In the genomic region with DNA sequence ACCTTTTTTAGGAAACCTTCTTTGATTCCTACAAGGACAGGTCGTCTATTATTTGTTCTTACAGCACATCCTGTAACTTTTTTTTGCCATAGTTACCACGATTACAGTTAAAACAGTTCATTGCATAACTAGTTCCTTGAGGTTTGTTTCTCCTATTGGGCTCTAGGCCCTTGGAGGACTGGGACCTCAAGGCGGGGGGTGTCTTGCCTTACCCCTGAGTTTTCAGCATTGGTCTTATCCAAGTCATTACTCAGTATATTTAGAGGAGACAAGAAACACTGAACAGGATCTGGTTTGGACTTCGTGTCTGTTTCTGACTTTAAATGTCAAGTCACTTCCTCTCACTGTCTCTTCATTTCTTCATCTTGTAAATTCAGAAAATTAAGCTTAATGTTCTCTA, we compare ENCODE assay signal across 20 cellular contexts.
"Had no signal": no experiment of that assay in that cellular context is flagged by ENCODE, and none has a peak within 500 bp of the region (broad histone marks: within the 10 kb centered on the region; RNA-seq: fewer than 3 reads in every experiment).

No MANE protein-coding gene starts in this region.

- H3K27ac Mint-ChIP-seq: dendritic cell treated with granulocyte-macrophage colony-stimulating factor and Interleukin-4, amounts not matched to agents 40 ng/mL and 50 ng/mL, for 4 days; memory B cell; nephron; stimulated activated memory B cell treated with anti-CD40 and anti-IgM and Interleukin-4, amounts not matched to agents 10 μg/mL and 1 μg/mL and 100 μg/mL, for 72 hours; T-helper 2 cell treated with Interferon-gamma antibody and Interleukin-4, amounts not matched to agents 5 μg/mL and 100 μg/mL, for 36 hours had no signal

- H3K9me3 Mint-ChIP-seq: central memory CD8-positive, alpha-beta T cell; dendritic cell treated with granulocyte-macrophage colony-stimulating factor and Interleukin-4, amounts not matched to agents 40 ng/mL and 50 ng/mL, for 4 days; memory B cell; nephron; stimulated activated memory B cell treated with anti-CD40 and anti-IgM and Interleukin-4, amounts not matched to agents 10 μg/mL and 1 μg/mL and 100 μg/mL, for 72 hours; T-helper 2 cell treated with Interferon-gamma antibody and Interleukin-4, amounts not matched to agents 5 μg/mL and 100 μg/mL, for 36 hours had no signal

- H3K4me3 ChIP-seq: adrenal gland, left ventricle myocardium inferior, psoas muscle, right lobe of liver, spleen, transverse colon had no signal

- FAIRE-seq: kidney had no signal

- H3K27me3 ChIP-seq: adrenal gland, right lobe of liver, spleen, transverse colon had no signal

- H3K4me3 Mint-ChIP-seq: central memory CD8-positive, alpha-beta T cell; dendritic cell treated with granulocyte-macrophage colony-stimulating factor and Interleukin-4, amounts not matched to agents 40 ng/mL and 50 ng/mL, for 4 days; memory B cell; nephron; stimulated activated memory B cell treated with anti-CD40 and anti-IgM and Interleukin-4, amounts not matched to agents 10 μg/mL and 1 μg/mL and 100 μg/mL, for 72 hours; T-helper 2 cell treated with Interferon-gamma antibody and Interleukin-4, amounts not matched to agents 5 μg/mL and 100 μg/mL, for 36 hours had no signal

- H3K27ac ChIP-seq: adrenal gland, left ventricle myocardium inferior, psoas muscle, right lobe of liver, transverse colon had no signal

- H3K36me3 ChIP-seq: adrenal gland, left ventricle myocardium inferior, right lobe of liver, spleen, transverse colon had no signal

- ATAC-seq: activated CD4-positive, CD25-positive, alpha-beta regulatory T cell treated with anti-CD3 and anti-CD28 coated beads, Interleukin-2, amount 50 U/mL, for 24 hours; psoas muscle; right lobe of liver; stimulated activated memory B cell treated with anti-CD40 and anti-IgM and Interleukin-4, amounts not matched to agents 10 μg/mL and 1 μg/mL and 100 μg/mL, for 72 hours had no signal

- H3K36me3 Mint-ChIP-seq: memory B cell; stimulated activated memory B cell treated with anti-CD40 and anti-IgM and Interleukin-4, amounts not matched to agents 10 μg/mL and 1 μg/mL and 100 μg/mL, for 72 hours had no signal

- H3K4me1 Mint-ChIP-seq: central memory CD8-positive, alpha-beta T cell; nephron; stimulated activated memory B cell treated with anti-CD40 and anti-IgM and Interleukin-4, amounts not matched to agents 10 μg/mL and 1 μg/mL and 100 μg/mL, for 72 hours had no signal

- H3K27me3 Mint-ChIP-seq: dendritic cell treated with granulocyte-macrophage colony-stimulating factor and Interleukin-4, amounts not matched to agents 40 ng/mL and 50 ng/mL, for 4 days had no signal

- H3K9me3 ChIP-seq: adrenal gland, left ventricle myocardium inferior, psoas muscle, right lobe of liver, spleen, transverse colon had no signal

- DNase-seq: activated CD4-positive, alpha-beta T cell treated with anti-CD3 and anti-CD28 coated beads, Interleukin-2, amount 50 U/mL, for 48 hours; activated CD8-positive, alpha-beta memory T cell treated with anti-CD3 and anti-CD28 coated beads, Interleukin-2, amount 50 U/mL, for 4 hours; adrenal gland; foreskin fibroblast; kidney; left ventricle myocardium inferior; psoas muscle; right lobe of liver; spleen; stimulated activated CD4-positive, alpha-beta T cell treated with anti-CD3 and anti-CD28 coated beads, Interleukin-1b, Interleukin-23, amount 100 ng/mL, for 48 hours; substantia nigra; SW 1271; transverse colon had no signal

- H3K4me1 ChIP-seq: adrenal gland, left ventricle myocardium inferior, psoas muscle, right lobe of liver, transverse colon had no signal
